ENCODE assay signal across 18 cellular contexts in the genomic region with DNA sequence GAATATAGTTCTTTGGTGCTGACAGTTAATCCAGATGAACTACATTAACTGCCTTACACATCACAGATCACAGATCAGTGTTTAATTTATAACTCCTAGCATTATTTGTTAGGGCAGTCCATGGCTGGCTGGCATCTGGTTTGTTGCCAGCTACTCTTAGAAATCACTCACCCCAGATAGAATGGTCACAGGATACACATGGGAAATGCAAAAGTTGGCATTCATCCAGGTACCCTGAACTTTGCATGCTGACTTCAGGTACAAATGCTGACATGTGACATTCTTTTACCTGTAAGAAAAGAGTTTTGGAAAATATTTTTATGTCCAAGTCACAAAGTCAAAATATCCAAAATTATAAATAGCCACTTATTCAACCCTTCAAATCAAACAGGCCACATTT. TPM values are rescaled to one million over a fixed set of nuclear protein-coding genes. Genes with fewer than 3 reads are reported as not detected.
A peak's percentile ranks its signal among the peaks of the same experiment; 100 is the strongest.
DNase-seq lines count a peak whose midpoint lies in the region; ATAC-seq and TF ChIP-seq lines count a peak whose summit lies in the region.
"Had no signal": no experiment of that assay in that cellular context is flagged by ENCODE, and none has a peak within 500 bp of the region (broad histone marks: within the 10 kb centered on the region; RNA-seq: fewer than 3 reads in every experiment).

No MANE protein-coding gene starts in this region.

- TF ChIP-seq POLR2A in esophagus muscularis mucosa (IDR thresholded peaks at IDR 0.05; ENCODE audit: low read depth): no peak

- H3K27ac ChIP-seq in GM23338 (ENCODE audit: low read depth): no peak overlapping the region
- H3K27ac ChIP-seq in esophagus muscularis mucosa (replicated peaks in 1 of 4): no peak overlapping the region
- H3K27ac ChIP-seq: gastroesophageal sphincter, uterus had no signal

- no peaks in the 10 kb centered on the region for H3K9me3 ChIP-seq in esophagus muscularis mucosa
- H3K9me3 ChIP-seq: gastroesophageal sphincter, uterus had no signal

- no peak overlapping the region for H2AFZ ChIP-seq in GM23338

- H3K9me3 Mint-ChIP-seq in GM23338: no peaks in the 10 kb centered on the region; the same call in 2 of the 3 replicates
- H3K9me3 Mint-ChIP-seq: activated naive CD8-positive, alpha-beta T cell treated with anti-CD3 and anti-CD28 coated beads, Interleukin-2, amount 50 U/mL, for 24 hours; activated T-cell treated with anti-CD3 and anti-CD28 coated beads, Interleukin-2, amount 50 U/mL, for 72 hours; central memory CD8-positive, alpha-beta T cell; stimulated activated naive CD8-positive, alpha-beta T cell treated with anti-CD3 and anti-CD28 coated beads, Interleukin-15, amount 100 ng/mL, for 72 hours had no signal

- ATAC-seq in GM23338 (no peak), GM19023 (IDR thresholded peaks at IDR 0.05; ENCODE audit: unreplicated experiment) (no peak)
- ATAC-seq: activated naive CD8-positive, alpha-beta T cell treated with anti-CD3 and anti-CD28 coated beads, Interleukin-2, amount 50 U/mL, for 24 hours; activated T-cell treated with anti-CD3 and anti-CD28 coated beads, Interleukin-2, amount 50 U/mL, for 72 hours; gastroesophageal sphincter; stimulated activated naive CD8-positive, alpha-beta T cell treated with anti-CD3 and anti-CD28 coated beads, Interleukin-15, amount 100 ng/mL, for 72 hours had no signal

- H3K36me3 ChIP-seq in GM23338 (ENCODE audit: insufficient read depth) (no peaks in the 10 kb centered on the region), esophagus muscularis mucosa (peaks cover 0 to 14% (median 4%) of the 10 kb centered on the region in 4 donors)
- H3K36me3 ChIP-seq: uterus had no signal

- H3K9me2 ChIP-seq in GM23338 (ENCODE audit: insufficient read depth): no peaks in the 10 kb centered on the region

- H3K27me3 ChIP-seq in GM23338 (ENCODE audit: insufficient read depth): no peaks in the 10 kb centered on the region
- H3K27me3 ChIP-seq in esophagus muscularis mucosa: no peaks in the 10 kb centered on the region
- H3K27me3 ChIP-seq: gastroesophageal sphincter, uterus had no signal

- peaks cover 7% of the 10 kb centered on the region; the same call in 2 of the 3 replicates for H3K36me3 Mint-ChIP-seq in GM23338 (ENCODE audit: low read depth)

- TF ChIP-seq CTCF in GM23338 (conservative IDR thresholded peaks at IDR 0.05; ENCODE audit: low read depth in 2 of 2): no peak
- TF ChIP-seq CTCF in esophagus muscularis mucosa (IDR thresholded peaks at IDR 0.05): no peak

- no peaks in the 10 kb centered on the region; the same call in 1 of the 2 replicates for H4K20me1 ChIP-seq in GM23338 (replicated peaks; ENCODE audit: insufficient read depth)

- H3K27me3 Mint-ChIP-seq in GM23338 (ENCODE audit: insufficient read depth, low read depth, poor library complexity): no peaks in the 10 kb centered on the region
- H3K27me3 Mint-ChIP-seq: activated naive CD8-positive, alpha-beta T cell treated with anti-CD3 and anti-CD28 coated beads, Interleukin-2, amount 50 U/mL, for 24 hours; central memory CD8-positive, alpha-beta T cell; stimulated activated naive CD8-positive, alpha-beta T cell treated with anti-CD3 and anti-CD28 coated beads, Interleukin-15, amount 100 ng/mL, for 72 hours had no signal

- H3K4me3 ChIP-seq in GM23338 (no peak overlapping the region), esophagus muscularis mucosa (no peak overlapping the region)
- H3K4me3 ChIP-seq: gastroesophageal sphincter, uterus had no signal

- no peak for TF ChIP-seq EP300 in esophagus muscularis mucosa (IDR thresholded peaks at IDR 0.05)

- intact Hi-C loops in esophagus muscularis mucosa (cut with DNase I): no loop called here

- H3K79me2 ChIP-seq in GM23338 (replicated peaks; ENCODE audit: insufficient read depth): peaks cover 7% of the 10 kb centered on the region; the same call in 1 of the 2 replicates

- H3K4me1 Mint-ChIP-seq in GM23338: peaks cover 33% of the 10 kb centered on the region

- peak overlapping the region; percentile 70; the same call in 1 of the 2 replicates for H3K27ac Mint-ChIP-seq in GM23338
- H3K27ac Mint-ChIP-seq: activated naive CD8-positive, alpha-beta T cell treated with anti-CD3 and anti-CD28 coated beads, Interleukin-2, amount 50 U/mL, for 24 hours; activated T-cell treated with anti-CD3 and anti-CD28 coated beads, Interleukin-2, amount 50 U/mL, for 72 hours; stimulated activated naive CD8-positive, alpha-beta T cell treated with anti-CD3 and anti-CD28 coated beads, Interleukin-15, amount 100 ng/mL, for 72 hours had no signal

- H3K4me3 Mint-ChIP-seq in GM23338: no peak overlapping the region
- H3K4me3 Mint-ChIP-seq: activated naive CD8-positive, alpha-beta T cell treated with anti-CD3 and anti-CD28 coated beads, Interleukin-2, amount 50 U/mL, for 24 hours; activated T-cell treated with anti-CD3 and anti-CD28 coated beads, Interleukin-2, amount 50 U/mL, for 72 hours; central memory CD8-positive, alpha-beta T cell; stimulated activated naive CD8-positive, alpha-beta T cell treated with anti-CD3 and anti-CD28 coated beads, Interleukin-15, amount 100 ng/mL, for 72 hours had no signal

- no peak overlapping the region for H3K4me2 ChIP-seq in GM23338

- H3F3A ChIP-seq in GM23338 (replicated peaks; ENCODE audit: low read depth): no peaks in the 10 kb centered on the region

- DNase-seq in COR-L47 (lab: John Stamatoyannopoulos, UW): peak; percentile 59
- no peak for DNase-seq in GM23338 (ENCODE audit: low spot score)
- DNase-seq in NCI-H345 treated with DMSO at 0.1 percent for 48 hours (lab: John Stamatoyannopoulos, UW; ENCODE audit: unreplicated experiment): peak; percentile 62
- DNase-seq in kidney glomerular epithelial cell (lab: John Stamatoyannopoulos, UW): peak; percentile 51
- DNase-seq in EL: no peak
- no peak for DNase-seq in HuH-7.5 (ENCODE audit: low spot score)
- DNase-seq in esophagus muscularis mucosa (ENCODE audit: extremely low spot score): no peak
- DNase-seq: activated CD4-positive, alpha-beta T cell treated with anti-CD3 and anti-CD28 coated beads, Interleukin-2, amount 50 U/mL, for 1 hour; activated naive CD8-positive, alpha-beta T cell treated with anti-CD3 and anti-CD28 coated beads, Interleukin-2, amount 50 U/mL, for 24 hours; activated T-cell treated with anti-CD3 and anti-CD28 coated beads, Interleukin-2, amount 50 U/mL, for 72 hours; KG1; NCI-H187 treated with DMSO at 0.1 percent for 48 hours; stimulated activated CD4-positive, alpha-beta T cell treated with anti-CD3 and anti-CD28 coated beads, Interleukin-12 subunit alpha, Interleukin-12 subunit beta, amount 100 ng/mL, for 4 hours; stimulated activated naive CD8-positive, alpha-beta T cell treated with anti-CD3 and anti-CD28 coated beads, Interleukin-15, amount 100 ng/mL, for 72 hours; uterus had no signal

- H3K4me1 ChIP-seq in GM23338 (ENCODE audit: insufficient read depth): peaks cover 32% of the 10 kb centered on the region
- H3K4me1 ChIP-seq in esophagus muscularis mucosa: no peaks in the 10 kb centered on the region
- H3K4me1 ChIP-seq: uterus had no signal

TF ChIP-seq in GM23338, 12 proteins besides CTCF, POLR2A, EP300 and RAD21:
- TF ChIP-seq JUNB (IDR thresholded peaks at IDR 0.05; ENCODE audit: unreplicated experiment) (no peak), STAT1 (IDR thresholded peaks at IDR 0.05; ENCODE audit: unreplicated experiment) (no peak), EZH2phosphoT487 (IDR thresholded peaks at IDR 0.05; ENCODE audit: unreplicated experiment) (no peak)
- TF ChIP-seq, protein P1, sequence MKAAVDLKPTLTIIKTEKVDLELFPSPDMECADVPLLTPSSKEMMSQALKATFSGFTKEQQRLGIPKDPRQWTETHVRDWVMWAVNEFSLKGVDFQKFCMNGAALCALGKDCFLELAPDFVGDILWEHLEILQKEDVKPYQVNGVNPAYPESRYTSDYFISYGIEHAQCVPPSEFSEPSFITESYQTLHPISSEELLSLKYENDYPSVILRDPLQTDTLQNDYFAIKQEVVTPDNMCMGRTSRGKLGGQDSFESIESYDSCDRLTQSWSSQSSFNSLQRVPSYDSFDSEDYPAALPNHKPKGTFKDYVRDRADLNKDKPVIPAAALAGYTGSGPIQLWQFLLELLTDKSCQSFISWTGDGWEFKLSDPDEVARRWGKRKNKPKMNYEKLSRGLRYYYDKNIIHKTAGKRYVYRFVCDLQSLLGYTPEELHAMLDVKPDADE (IDR thresholded peaks at IDR 0.05): no peak

RNA-seq across cellular contexts. Expression of a gene that starts 20.2 kb away (rescaled TPM):
- total RNA-seq in GM23338 (2014; rRNA removed; shearing (Covaris generic)): 16.9 and 23.4 TPM in 2 replicates
- polyA plus RNA-seq in GM23338 (2016; fragmentation: Nextera tagmentation; extraction: Ambion mirVana): 6.8 and 8.5 TPM in 2 replicates
- total RNA-seq in esophagus muscularis mucosa: 10 to 100 TPM; 11.8 to 17.8 (median 15.6) TPM

Comparison
In these comparisons a context has a peak if more than half of its experiments do, and no peak if none do; other contexts are left out.
1. DNase-seq: peak in COR-L47 (single experiment), NCI-H345 treated with DMSO at 0.1 percent for 48 hours (single experiment) and kidney glomerular epithelial cell (single experiment); none in GM23338 (single experiment), EL (single experiment), HuH-7.5 (single experiment) and esophagus muscularis mucosa (single experiment).